19 cellular contexts compared by ENCODE assay signal in the genomic region with DNA sequence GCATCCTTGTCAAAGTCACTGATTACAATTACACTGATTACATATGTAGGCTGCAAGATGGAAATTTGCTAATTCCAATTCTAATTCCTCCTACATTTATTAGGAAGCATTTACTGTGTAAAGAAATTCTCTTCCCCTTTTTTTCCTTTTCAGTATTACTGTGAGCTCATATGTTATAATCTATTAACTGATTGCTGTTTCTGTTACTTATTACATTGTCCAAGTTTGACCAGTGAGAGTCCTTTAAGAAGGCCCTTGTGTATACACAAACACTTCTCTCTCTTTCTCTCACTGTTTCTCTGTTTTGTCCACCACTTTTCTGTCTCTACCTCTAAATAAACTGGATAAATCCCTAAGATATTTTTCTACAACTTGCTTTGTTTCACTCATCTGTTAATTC. TPM values are rescaled to one million over a fixed set of nuclear protein-coding genes. Genes with fewer than 3 reads are reported as not detected.
A peak's percentile ranks its signal among the peaks of the same experiment; 100 is the strongest.
DNase-seq lines count a peak whose midpoint lies in the region; ATAC-seq and TF ChIP-seq lines count a peak whose summit lies in the region.
"Had no signal": no experiment of that assay in that cellular context is flagged by ENCODE, and none has a peak within 500 bp of the region (broad histone marks: within the 10 kb centered on the region; RNA-seq: fewer than 3 reads in every experiment).

No MANE protein-coding gene starts in this region.

- no peak for ATAC-seq in CD4-positive, CD25-positive, alpha-beta regulatory T cell (ENCODE audit: low read depth in 2 of 2)
- ATAC-seq in GM21619 (IDR thresholded peaks at IDR 0.05; ENCODE audit: unreplicated experiment) (peak; percentile 61), HG03457 (IDR thresholded peaks at IDR 0.05; ENCODE audit: unreplicated experiment) (peak; percentile 66), GM18511 (IDR thresholded peaks at IDR 0.05; ENCODE audit: unreplicated experiment) (no peak)
- ATAC-seq: HCT116 had no signal

- H3K4me1 ChIP-seq in CD4-positive, CD25-positive, alpha-beta regulatory T cell (ENCODE audit: control insufficient read depth, insufficient read depth, low read length, poor library complexity, severe bottlenecking), result no peaks in the 10 kb centered on the region
- no peaks in the 10 kb centered on the region for H3K4me1 ChIP-seq in vagina
- H3K4me1 ChIP-seq: BLaER1, Caco-2 had no signal

- no peak for TF ChIP-seq POLR2A in vagina (IDR thresholded peaks at IDR 0.05)

- no peak for DNase-seq in CD4-positive, CD25-positive, alpha-beta regulatory T cell
- DNase-seq in endothelial cell (ENCODE audit: low spot score), result no peak
- no peak for DNase-seq in stimulated activated CD4-positive, alpha-beta T cell treated with anti-CD3 and anti-CD28 coated beads, Interleukin-1b, Interleukin-23, amount 100 ng/mL, for 48 hours
- DNase-seq in iPS-NIHi11 (ENCODE audit: low spot score), result no peak
- no peak for DNase-seq in vagina (ENCODE audit: extremely low spot score in 2 of 2)
- DNase-seq: 8988T; Caco-2; CD4-positive, alpha-beta T cell; GF-D8; GOT3; H7; HFFc6; Kasumi-1; KG1 had no signal

- peaks cover 25% of the 10 kb centered on the region for H3K36me3 Mint-ChIP-seq in CD4-positive, CD25-positive, alpha-beta regulatory T cell
- peaks cover 4% of the 10 kb centered on the region for H3K36me3 Mint-ChIP-seq in endothelial cell (ENCODE audit: low read depth, unreplicated experiment)

- H3K9me3 Mint-ChIP-seq in CD4-positive, CD25-positive, alpha-beta regulatory T cell, result no peaks in the 10 kb centered on the region
- no peaks in the 10 kb centered on the region for H3K9me3 Mint-ChIP-seq in endothelial cell (ENCODE audit: unreplicated experiment)
- H3K9me3 Mint-ChIP-seq: CD4-positive, alpha-beta T cell; HFFc6 had no signal

- TF ChIP-seq CTCF in endothelial cell (IDR thresholded peaks at IDR 0.05; ENCODE audit: unreplicated experiment) (no peak), vagina (IDR thresholded peaks at IDR 0.05) (no peak)

- H3K27me3 ChIP-seq in CD4-positive, CD25-positive, alpha-beta regulatory T cell (ENCODE audit: control insufficient read depth, insufficient read depth, low read length), result no peaks in the 10 kb centered on the region
- no peaks in the 10 kb centered on the region for H3K27me3 ChIP-seq in vagina
- H3K27me3 ChIP-seq: BLaER1 had no signal

- H3K4me3 Mint-ChIP-seq in CD4-positive, CD25-positive, alpha-beta regulatory T cell, result no peak overlapping the region
- H3K4me3 Mint-ChIP-seq in endothelial cell (ENCODE audit: unreplicated experiment), result no peak overlapping the region
- H3K4me3 Mint-ChIP-seq: CD4-positive, alpha-beta T cell; HFFc6 had no signal

- intact Hi-C loops in vagina (cut with DNase I), result no loop called here

- H3K27ac Mint-ChIP-seq in CD4-positive, CD25-positive, alpha-beta regulatory T cell, result peak overlapping the region in 2 of 3 donors; percentile 11 to 29
- H3K27ac Mint-ChIP-seq in endothelial cell (ENCODE audit: unreplicated experiment), result peak overlapping the region; percentile 15
- H3K27ac Mint-ChIP-seq: CD4-positive, alpha-beta T cell; HFFc6 had no signal

- peaks cover 23 to 50% (median 31%) of the 10 kb centered on the region in 4 donors for H3K4me1 Mint-ChIP-seq in CD4-positive, CD25-positive, alpha-beta regulatory T cell
- no peaks in the 10 kb centered on the region for H3K4me1 Mint-ChIP-seq in endothelial cell (ENCODE audit: unreplicated experiment)

- no peaks in the 10 kb centered on the region for H3K9me3 ChIP-seq in CD4-positive, CD25-positive, alpha-beta regulatory T cell (ENCODE audit: control insufficient read depth in 2 of 2, low read length in 2 of 2)
- no peaks in the 10 kb centered on the region for H3K9me3 ChIP-seq in vagina
- H3K9me3 ChIP-seq: Caco-2 had no signal

- no peaks in the 10 kb centered on the region for H3K36me3 ChIP-seq in CD4-positive, CD25-positive, alpha-beta regulatory T cell (ENCODE audit: control insufficient read depth, insufficient read depth, low read length)
- no peaks in the 10 kb centered on the region for H3K36me3 ChIP-seq in vagina

- no peaks in the 10 kb centered on the region for H3K27me3 Mint-ChIP-seq in CD4-positive, CD25-positive, alpha-beta regulatory T cell
- H3K27me3 Mint-ChIP-seq in endothelial cell (ENCODE audit: unreplicated experiment), result no peaks in the 10 kb centered on the region
- H3K27me3 Mint-ChIP-seq: CD4-positive, alpha-beta T cell had no signal

- H3K27ac ChIP-seq in CD4-positive, CD25-positive, alpha-beta regulatory T cell (ENCODE audit: insufficient read depth, low read length, poor library complexity, severe bottlenecking), result no peak overlapping the region
- no peak overlapping the region for H3K27ac ChIP-seq in vagina
- H3K27ac ChIP-seq: BLaER1 had no signal

- H3K4me3 ChIP-seq in CD4-positive, CD25-positive, alpha-beta regulatory T cell (ENCODE audit: low read depth, low read length), result no peak overlapping the region
- no peak overlapping the region for H3K4me3 ChIP-seq in vagina
- H3K4me3 ChIP-seq: BLaER1 had no signal

RNA-seq across cellular contexts. Expression of a gene that starts 31.5 kb away (rescaled TPM):
- 31.1 TPM for total RNA-seq in CD4-positive, CD25-positive, alpha-beta regulatory T cell
- 10 to 100 TPM in 1 of 4 donors, 1 to 10 TPM in 3; 7.7 to 14.9 (median 9.0) TPM for polyA plus RNA-seq in CD4-positive, CD25-positive, alpha-beta regulatory T cell
- 50.4 TPM for total RNA-seq in endothelial cell (ENCODE audit: unreplicated experiment)
- 43.5 TPM for total RNA-seq in vagina

Comparison
In these comparisons a context has a peak if more than half of its experiments do, and no peak if none do; other contexts are left out.
1. ATAC-seq: peak in GM21619 (single experiment) and HG03457 (single experiment); none in CD4-positive, CD25-positive, alpha-beta regulatory T cell (0 of 2) and GM18511 (single experiment).